ENCODE assay signal across 6 cellular contexts in genomic region chr20:23979380-23979779, GRCh38. TPM values are rescaled to one million over a fixed set of nuclear protein-coding genes. Genes with fewer than 3 reads are reported as not detected.
"Had no signal": no experiment of that assay in that cellular context is flagged by ENCODE, and none has a peak within 500 bp of the region (broad histone marks: within the 10 kb centered on the region; RNA-seq: fewer than 3 reads in every experiment).

No MANE protein-coding gene starts in this region.

RNA-seq across cellular contexts. Expression of gene GGTLC1, which starts 9.2 kb away (rescaled TPM):
- total RNA-seq: HT-29, LHCN-M2, MCF 10A, OCI-LY7, PC-3, SK-MEL-5 had no signal
